In the genomic region with DNA sequence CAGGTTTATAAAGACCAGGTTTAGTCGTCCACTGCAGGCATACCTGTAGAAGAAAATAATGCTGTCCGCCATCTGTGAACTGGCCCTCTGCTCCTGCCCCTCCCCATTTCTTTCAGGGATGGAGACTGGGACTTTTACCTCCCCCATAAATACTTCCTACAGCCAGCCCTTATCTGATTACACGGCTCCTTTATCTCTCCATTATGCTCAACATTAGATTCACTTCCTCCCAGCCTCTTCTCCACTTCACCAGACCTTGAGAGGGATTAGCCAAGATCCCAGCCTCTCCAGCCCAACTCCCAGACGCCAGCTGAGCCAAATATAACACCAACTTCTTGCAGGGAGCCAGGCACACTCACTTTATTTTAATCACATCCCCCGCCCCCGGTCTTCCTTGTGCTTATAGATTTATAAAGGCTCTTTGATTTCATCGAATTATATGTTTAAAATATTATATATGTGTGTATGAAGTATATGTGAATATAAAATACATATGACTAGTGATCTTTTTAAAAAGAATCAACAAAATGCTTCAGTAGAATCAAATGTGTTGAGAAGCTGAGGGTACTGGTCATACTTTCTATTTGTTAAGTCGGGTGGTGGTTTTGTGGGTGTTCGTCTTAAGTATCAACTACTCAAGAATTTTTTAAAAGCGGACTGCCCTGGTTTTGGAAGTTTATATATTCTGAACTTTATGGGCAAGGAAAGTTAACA, we compare ENCODE assay signal across 11 cellular contexts.
DNase-seq lines count a peak whose midpoint lies in the region; ATAC-seq and TF ChIP-seq lines count a peak whose summit lies in the region.
"Had no signal": no experiment of that assay in that cellular context is flagged by ENCODE, and none has a peak within 500 bp of the region (broad histone marks: within the 10 kb centered on the region; RNA-seq: fewer than 3 reads in every experiment).

No MANE protein-coding gene starts in this region.

- peaks cover 9% of the 10 kb centered on the region for H3K27me3 Mint-ChIP-seq in GM23338 (ENCODE audit: insufficient read depth, low read depth, poor library complexity)

- H3K9me3 Mint-ChIP-seq in GM23338: no peaks in the 10 kb centered on the region

- no peak for TF ChIP-seq CTCF in GM23338 (conservative IDR thresholded peaks at IDR 0.05; ENCODE audit: low read depth in 2 of 2)
- TF ChIP-seq CTCF in OCI-LY3 (IDR thresholded peaks at IDR 0.05; ENCODE audit: low read depth, low read length): no peak
- TF ChIP-seq CTCF in fibroblast of the aortic adventitia (IDR thresholded peaks at IDR 0.05; ENCODE audit: insufficient read depth, low read length): no peak
- no peak for TF ChIP-seq CTCF in psoas muscle (IDR thresholded peaks at IDR 0.05)

- peaks cover 37% of the 10 kb centered on the region for H3K4me1 Mint-ChIP-seq in GM23338

- 0 out of 2 replicates have a peak, but pooled peaks cover 10% of the 10 kb centered on the region for H3K79me2 ChIP-seq in GM23338 (replicated peaks; ENCODE audit: insufficient read depth)
- peaks cover 48% of the 10 kb centered on the region for H3K79me2 ChIP-seq in OCI-LY3 (ENCODE audit: low read length)

- no peak overlapping the region for H3K9ac ChIP-seq in OCI-LY3 (ENCODE audit: low read length)

- H3K27ac Mint-ChIP-seq in GM23338: no peak overlapping the region

- no peak overlapping the region for H2AFZ ChIP-seq in GM23338
- H2AFZ ChIP-seq in OCI-LY3 (ENCODE audit: low read depth, low read length): no peak overlapping the region

- intact Hi-C loops in psoas muscle (cut with DNase I): loop anchor here in 1 of 2 donors (5.0 kb wide), 1 partner anchor 39 kb away; no protein-coding TSS in a partner anchor

- H3K4me3 Mint-ChIP-seq in GM23338: no peak overlapping the region
- H3K4me3 Mint-ChIP-seq: naive B cell had no signal

- H3K9me3 ChIP-seq in OCI-LY3 (ENCODE audit: insufficient read depth, low read length) (no peaks in the 10 kb centered on the region), psoas muscle (no peaks in the 10 kb centered on the region)
- H3K9me3 ChIP-seq: vagina had no signal

- ATAC-seq in GM23338 (no peak), psoas muscle (no peak), GM19455 (IDR thresholded peaks at IDR 0.05; ENCODE audit: unreplicated experiment) (no peak)

- H3K4me2 ChIP-seq in GM23338: peak overlapping the region; percentile 47; the same call in 1 of the 2 replicates
- H3K4me2 ChIP-seq in OCI-LY3 (ENCODE audit: low read length): peak overlapping the region; percentile 45

- peaks cover 27% of the 10 kb centered on the region for H3K4me1 ChIP-seq in GM23338 (ENCODE audit: insufficient read depth)
- H3K4me1 ChIP-seq in OCI-LY3 (ENCODE audit: low read length): peaks cover 23% of the 10 kb centered on the region
- peaks cover 19% of the 10 kb centered on the region for H3K4me1 ChIP-seq in psoas muscle

- WGBS in psoas muscle, 3 donors: 61 to 71% (median 63%) methylated on average over 10 of the region's 10 CpGs

- H3F3A ChIP-seq in GM23338 (replicated peaks; ENCODE audit: low read depth): no peaks in the 10 kb centered on the region

- H4K20me1 ChIP-seq in GM23338 (replicated peaks; ENCODE audit: insufficient read depth): peaks cover 15% of the 10 kb centered on the region
- peaks cover 55% of the 10 kb centered on the region for H4K20me1 ChIP-seq in OCI-LY3 (ENCODE audit: insufficient read depth, low read length)

- H3K27ac ChIP-seq in GM23338 (ENCODE audit: low read depth) (no peak overlapping the region), OCI-LY3 (ENCODE audit: low read length) (no peak overlapping the region), psoas muscle (peak overlapping the region; percentile 23)
- H3K27ac ChIP-seq: vagina had no signal

- H3K4me3 ChIP-seq in GM23338 (no peak overlapping the region), OCI-LY3 (ENCODE audit: low read length) (no peak overlapping the region), fibroblast of the aortic adventitia (ENCODE audit: low read depth, low read length) (no peak overlapping the region), psoas muscle (no peak overlapping the region)
- H3K4me3 ChIP-seq: vagina had no signal

- H3K9me2 ChIP-seq in GM23338 (ENCODE audit: insufficient read depth): no peaks in the 10 kb centered on the region

- H3K27me3 ChIP-seq in GM23338 (ENCODE audit: insufficient read depth) (no peaks in the 10 kb centered on the region), OCI-LY3 (ENCODE audit: low read depth, low read length) (no peaks in the 10 kb centered on the region), psoas muscle (ENCODE audit: insufficient read depth in 3 of 3, low read length in 2 of 3) (no peaks in the 10 kb centered on the region)
- H3K27me3 ChIP-seq: vagina had no signal

- DNase-seq in GM23338 (ENCODE audit: low spot score): no peak
- peak; percentile 74 for DNase-seq in fibroblast of the aortic adventitia (ENCODE audit: low read depth)
- no peak for DNase-seq in psoas muscle
- DNase-seq in GF-D8 (lab: John Stamatoyannopoulos, UW): no peak
- no peak for DNase-seq in NCI-H1436 (lab: John Stamatoyannopoulos, UW)
- no peak for DNase-seq in NCI-H1417 treated with DMSO at 0.1 percent for 48 hours (lab: John Stamatoyannopoulos, UW)
- DNase-seq: naive B cell, NCI-H1694 treated with DMSO at 0.1 percent for 48 hours had no signal

- H3K36me3 ChIP-seq in GM23338 (ENCODE audit: insufficient read depth) (no peaks in the 10 kb centered on the region), OCI-LY3 (replicated peaks; ENCODE audit: low read depth, low read length) (no peaks in the 10 kb centered on the region), psoas muscle (ENCODE audit: insufficient read depth in 1 of 2, low read depth in 1 of 2) (no peaks in the 10 kb centered on the region)
- H3K36me3 ChIP-seq: vagina had no signal

- H3K36me3 Mint-ChIP-seq in GM23338 (ENCODE audit: low read depth): no peaks in the 10 kb centered on the region; the same call in 2 of the 3 replicates

TF ChIP-seq in GM23338, 12 proteins besides CTCF, POLR2A, EP300 and RAD21:
- TF ChIP-seq ZNF331 (CRISPR knock-in tag; IDR thresholded peaks at IDR 0.05; ENCODE audit: low read depth) (no peak), POLR2AphosphoS5 (IDR thresholded peaks at IDR 0.05; ENCODE audit: low read depth) (no peak)
